11 cellular contexts compared by ENCODE assay signal in genomic region chr2:134217924-134218323, GRCh38. TPM values are rescaled to one million over a fixed set of nuclear protein-coding genes. Genes with fewer than 3 reads are reported as not detected.
DNase-seq lines count a peak whose midpoint lies in the region; ATAC-seq and TF ChIP-seq lines count a peak whose summit lies in the region.
"Had no signal": no experiment of that assay in that cellular context is flagged by ENCODE, and none has a peak within 500 bp of the region (broad histone marks: within the 10 kb centered on the region; RNA-seq: fewer than 3 reads in every experiment).

No MANE protein-coding gene starts in this region.

- H2BK5ac ChIP-seq in mesenchymal stem cell (ENCODE audit: low read depth, low read length, poor library complexity, severe bottlenecking) = no peak overlapping the region

- no peak overlapping the region for H4K91ac ChIP-seq in mesenchymal stem cell (ENCODE audit: low read length)

- peak; percentile 93 for ATAC-seq in GM18867 (IDR thresholded peaks at IDR 0.05; ENCODE audit: unreplicated experiment)
- peak; percentile 59 for ATAC-seq in HG02588 (IDR thresholded peaks at IDR 0.05; ENCODE audit: unreplicated experiment)
- ATAC-seq: HCT116 had no signal

- H3K4me1 ChIP-seq in mesenchymal stem cell (ENCODE audit: control insufficient read depth, insufficient read depth, low read depth, low read length) = peaks cover 5% of the 10 kb centered on the region
- H3K4me1 ChIP-seq in transverse colon = peaks cover 6 to 22% (median 9%) of the 10 kb centered on the region in 4 donors

- in situ Hi-C loops in transverse colon (cut with MboI; ENCODE audit: low pct_ligation_motif_present in 1 of 4, low pct_unique_long_range_greater_than_20kb in 1 of 4, low sequenced_read_pairs in 3 of 4) = no loop called here

- H3K4me2 ChIP-seq in mesenchymal stem cell (ENCODE audit: low read length, poor library complexity, severe bottlenecking) = no peak overlapping the region

- WGBS in mesenchymal stem cell = 97% methylated on average over 1 of the region's 1 CpG
- 60 to 79% methylated on average over 1 of the region's 1 CpG for WGBS in transverse colon (ENCODE audit: low coverage in 1 of 2), 2 donors

- no peak overlapping the region for H2BK12ac ChIP-seq in mesenchymal stem cell (ENCODE audit: low read length in 2 of 2)

- H3K4me3 ChIP-seq in NB4 (ENCODE audit: low read depth, low read length) = no peak overlapping the region
- no peak overlapping the region for H3K4me3 ChIP-seq in mesenchymal stem cell (ENCODE audit: insufficient read depth in 1 of 2, low read depth in 1 of 2, low read length in 2 of 2)
- H3K4me3 ChIP-seq in transverse colon = no peak overlapping the region
- H3K4me3 ChIP-seq: skin epidermis had no signal

- peaks cover 34% of the 10 kb centered on the region for H3K79me1 ChIP-seq in mesenchymal stem cell (replicated peaks; ENCODE audit: low read length, poor library complexity, severe bottlenecking)

- no peak overlapping the region for H3K4ac ChIP-seq in mesenchymal stem cell (ENCODE audit: low read depth in 1 of 2, low read length in 2 of 2)

- intact Hi-C loops in transverse colon (cut with DNase I; ENCODE audit: low total_unique reads) = no loop called here

- no peak overlapping the region for H3K9ac ChIP-seq in mesenchymal stem cell (ENCODE audit: low read length)

- no peak overlapping the region for H2AFZ ChIP-seq in mesenchymal stem cell (ENCODE audit: low read depth, low read length)

- no peak overlapping the region for H4K8ac ChIP-seq in mesenchymal stem cell (ENCODE audit: low read length)

- H3K27ac ChIP-seq in mesenchymal stem cell (ENCODE audit: low read length, poor library complexity, severe bottlenecking) = no peak overlapping the region
- H3K27ac ChIP-seq in transverse colon = peak overlapping the region in 1 of 4 donors; percentile 48
- H3K27ac ChIP-seq: WERI-Rb-1 had no signal

- H3K27me3 ChIP-seq in mesenchymal stem cell (ENCODE audit: control insufficient read depth in 1 of 2, insufficient read depth in 1 of 2, low read length in 2 of 2) (no peaks in the 10 kb centered on the region), transverse colon (no peaks in the 10 kb centered on the region)

- H3K18ac ChIP-seq in mesenchymal stem cell (ENCODE audit: low read depth in 1 of 2, low read length in 2 of 2) = no peak overlapping the region

- H3K9me3 ChIP-seq in mesenchymal stem cell (ENCODE audit: control insufficient read depth, low read length) (no peaks in the 10 kb centered on the region), transverse colon (no peaks in the 10 kb centered on the region)

- H2AK5ac ChIP-seq in mesenchymal stem cell (ENCODE audit: low read length, severe bottlenecking) = no peak overlapping the region

- no peak overlapping the region for H3K14ac ChIP-seq in mesenchymal stem cell (ENCODE audit: low read length in 2 of 2)

- H2BK15ac ChIP-seq in mesenchymal stem cell (ENCODE audit: low read depth, poor library complexity, severe bottlenecking) = no peak overlapping the region

- TF ChIP-seq CTCF in NB4 (IDR thresholded peaks at IDR 0.05; ENCODE audit: low read depth, low read length) (no peak), transverse colon (IDR thresholded peaks at IDR 0.05) (no peak), GM20000 (IDR thresholded peaks at IDR 0.05; ENCODE audit: extremely low read depth, missing control alignments) (no peak)

- H3K36me3 ChIP-seq in mesenchymal stem cell (ENCODE audit: control insufficient read depth in 1 of 2, insufficient read depth in 2 of 2, low read depth in 1 of 2, low read length in 2 of 2) (no peaks in the 10 kb centered on the region), transverse colon (no peaks in the 10 kb centered on the region)
- H3K36me3 ChIP-seq: WERI-Rb-1 had no signal

- TF ChIP-seq EP300 in transverse colon (IDR thresholded peaks at IDR 0.05; ENCODE audit: low read depth) = no peak

- TF ChIP-seq POLR2A in NB4 (IDR thresholded peaks at IDR 0.05; ENCODE audit: extremely low read depth, insufficient read length) (no peak), transverse colon (IDR thresholded peaks at IDR 0.05) (no peak)

- no peak overlapping the region for H2BK120ac ChIP-seq in mesenchymal stem cell (ENCODE audit: low read depth, low read length)

- DNase-seq in NB4 (ENCODE audit: low read depth) (peak; percentile 70), mesenchymal stem cell (peak; percentile 26), transverse colon (no peak), GM20000 (ENCODE audit: low spot score) (no peak), T1000 (lab: John Stamatoyannopoulos, UW) (no peak), NCI-H446 (lab: John Stamatoyannopoulos, UW) (no peak)
- DNase-seq: WERI-Rb-1 had no signal

- no peak overlapping the region for H3K23ac ChIP-seq in mesenchymal stem cell (ENCODE audit: low read length in 2 of 2)

RNA-seq across cellular contexts. Expression of gene MGAT5, which starts 35.9 kb away (rescaled TPM):
- polyA plus RNA-seq in mesenchymal stem cell (2013, experiment 1 of 2) = 75.8 TPM
- polyA plus RNA-seq in mesenchymal stem cell (2013, experiment 2 of 2) = 73.2 TPM
- total RNA-seq in transverse colon = 10 to 100 TPM; 23.6 to 67.6 (median 55.2) TPM

Comparison
In these comparisons a context has a peak if more than half of its experiments do, and no peak if none do; other contexts are left out.
1. DNase-seq: peak in NB4 (single experiment) and mesenchymal stem cell (single experiment); none in transverse colon (single experiment), GM20000 (single experiment), T1000 (single experiment) and NCI-H446 (0 of 2).